1 cellular context compared by ENCODE assay signal in genomic region chr7:74758268-74758667, GRCh38. TPM values are rescaled to one million over a fixed set of nuclear protein-coding genes. Genes with fewer than 3 reads are reported as not detected.
"Had no signal": no experiment of that assay in that cellular context is flagged by ENCODE, and none has a peak within 500 bp of the region (broad histone marks: within the 10 kb centered on the region; RNA-seq: fewer than 3 reads in every experiment).

No MANE protein-coding gene starts in this region.

RNA-seq across cellular contexts. Expression of gene NCF1, which starts 15.5 kb away (rescaled TPM):
- total RNA-seq: activated CD4-positive, alpha-beta T cell treated with anti-CD3 and anti-CD28 coated beads, Interleukin-2, amount 10 ng/mL, durations not matched to agents 24 days and 14 days had no signal
